ENCODE assay signal across 1 cellular context in genomic region chr9:72954431-72955420, GRCh38.
TF ChIP-seq lines count a peak whose summit lies in the region.

No MANE protein-coding gene starts in this region.

TF ChIP-seq in K562, 482 proteins besides CTCF, POLR2A, EP300 and RAD21 (continued from another document):
- TF ChIP-seq ZBTB40 (IDR thresholded peaks at IDR 0.05), result peak; percentile 71
- TF ChIP-seq ZBTB40 (CRISPR knock-in tag; IDR thresholded peaks at IDR 0.05), result no peak
- no peak for TF ChIP-seq FUS (optimal IDR thresholded peaks at IDR 0.05; ENCODE audit: low read depth, low read length)
- TF ChIP-seq KAT2B (IDR thresholded peaks at IDR 0.05; ENCODE audit: low read depth, low read length), result no peak
- no peak for TF ChIP-seq ZBTB49 (CRISPR knock-in tag; IDR thresholded peaks at IDR 0.05; ENCODE audit: borderline replicate concordance)
- TF ChIP-seq MAZ (CRISPR knock-in tag; conservative IDR thresholded peaks at IDR 0.05 in 1 of 2, IDR thresholded peaks at IDR 0.05 in 1 of 2), result no peak
- no peak for TF ChIP-seq ZNF408 (CRISPR knock-in tag; IDR thresholded peaks at IDR 0.05; ENCODE audit: low read depth)
- no peak for TF ChIP-seq RNF219 (CRISPR knock-in tag; IDR thresholded peaks at IDR 0.05)
- TF ChIP-seq SIN3A (IDR thresholded peaks at IDR 0.05; ENCODE audit: borderline replicate concordance in 2 of 2, control insufficient read depth in 1 of 2, low read depth in 2 of 2, low read length in 2 of 2), result no peak
- no peak for TF ChIP-seq HLTF (IDR thresholded peaks at IDR 0.05)
- no peak for TF ChIP-seq ATF7 (IDR thresholded peaks at IDR 0.05)
- TF ChIP-seq KAT7 (CRISPR knock-in tag; IDR thresholded peaks at IDR 0.05; ENCODE audit: borderline replicate concordance), result no peak
- TF ChIP-seq RB1 (IDR thresholded peaks at IDR 0.05; ENCODE audit: low read depth), result no peak
- TF ChIP-seq CEBPG (CRISPR knock-in tag; IDR thresholded peaks at IDR 0.05), result no peak
- peak in 1 of 2 experiments; percentile 79; a peak in 2 of 4 replicates for TF ChIP-seq CEBPG (tag; conservative IDR thresholded peaks at IDR 0.05 in 1 of 2, IDR thresholded peaks at IDR 0.05 in 1 of 2)
- no peak for TF ChIP-seq ELK1 (CRISPR knock-in tag; IDR thresholded peaks at IDR 0.05)
